9 cellular contexts compared by ENCODE assay signal in genomic region chr3:50359760-50360110, GRCh38. TPM values are rescaled to one million over a fixed set of nuclear protein-coding genes. Genes with fewer than 3 reads are reported as not detected.
DNase-seq lines count a peak whose midpoint lies in the region; ATAC-seq and TF ChIP-seq lines count a peak whose summit lies in the region.
"Had no signal": no experiment of that assay in that cellular context is flagged by ENCODE, and none has a peak within 500 bp of the region (broad histone marks: within the 10 kb centered on the region; RNA-seq: fewer than 3 reads in every experiment).

No MANE protein-coding gene starts in this region.

- peak overlapping the region; percentile 98 for H2AFZ ChIP-seq in DND-41 (ENCODE audit: low read depth, low read length)

- H3K27me3 Mint-ChIP-seq in natural killer cell treated with Interleukin-12 subunit alpha and Interleukin-12 subunit beta and Interleukin-15 and Interleukin-18, amount 100 ng/mL, for 72 hours: no peaks in the 10 kb centered on the region

- intact Hi-C loops in ascending aorta (cut with DNase I): loop anchor here (1.0 to 5.0 kb wide), 4 partner anchors 9 to 253 kb away; partner anchors contain the start of genes C3orf18, CISH, CYB561D2 and NPRL2

- H3K27ac Mint-ChIP-seq in natural killer cell treated with Interleukin-12 subunit alpha and Interleukin-12 subunit beta and Interleukin-15 and Interleukin-18, amount 100 ng/mL, for 72 hours: peak overlapping the region; percentile 79 to 94

- peak overlapping the region in 1 of 2 experiments; percentile 67; a peak in 2 of 4 replicates for H3K4me3 ChIP-seq in DND-41 (ENCODE audit: low read depth in 1 of 2, low read length in 2 of 2)
- peak overlapping the region; percentile 87 to 92 for H3K4me3 ChIP-seq in ascending aorta

- H3K36me3 Mint-ChIP-seq in natural killer cell treated with Interleukin-12 subunit alpha and Interleukin-12 subunit beta and Interleukin-15 and Interleukin-18, amount 100 ng/mL, for 72 hours: peaks cover 8% of the 10 kb centered on the region

- TF ChIP-seq CTCF in DND-41 (IDR thresholded peaks at IDR 0.05; ENCODE audit: borderline replicate concordance, extremely low read depth, low read length, poor library complexity, severe bottlenecking) (no peak), ascending aorta (IDR thresholded peaks at IDR 0.05) (no peak)

- H3K4me1 Mint-ChIP-seq in natural killer cell treated with Interleukin-12 subunit alpha and Interleukin-12 subunit beta and Interleukin-15 and Interleukin-18, amount 100 ng/mL, for 72 hours (ENCODE audit: low read depth in 2 of 2): peaks cover 31 to 43% of the 10 kb centered on the region in 2 donors

- H3K27ac ChIP-seq in DND-41 (ENCODE audit: low read length) (peak overlapping the region; percentile 67), ascending aorta (no peak overlapping the region)

- H3K4me3 Mint-ChIP-seq in natural killer cell treated with Interleukin-12 subunit alpha and Interleukin-12 subunit beta and Interleukin-15 and Interleukin-18, amount 100 ng/mL, for 72 hours: peak overlapping the region; percentile 96

- H3K4me1 ChIP-seq in DND-41 (ENCODE audit: insufficient read depth, low read length): peaks cover 44% of the 10 kb centered on the region
- peaks cover 14 to 38% of the 10 kb centered on the region in 2 donors for H3K4me1 ChIP-seq in ascending aorta

- no peaks in the 10 kb centered on the region for H3K9me3 Mint-ChIP-seq in natural killer cell treated with Interleukin-12 subunit alpha and Interleukin-12 subunit beta and Interleukin-15 and Interleukin-18, amount 100 ng/mL, for 72 hours

- H4K20me1 ChIP-seq in DND-41 (ENCODE audit: insufficient read depth, low read length): peaks cover 39% of the 10 kb centered on the region

- H3K9me3 ChIP-seq in DND-41 (ENCODE audit: insufficient read depth, low read length, severe bottlenecking): no peaks in the 10 kb centered on the region
- H3K9me3 ChIP-seq in ascending aorta: no peaks in the 10 kb centered on the region
- H3K9me3 ChIP-seq: mucosa of descending colon had no signal

- H3K36me3 ChIP-seq in DND-41 (ENCODE audit: insufficient read depth, low read length) (peaks cover 41% of the 10 kb centered on the region), ascending aorta (peaks cover 7 to 26% of the 10 kb centered on the region in 2 donors)

- ATAC-seq in DND-41 (ENCODE audit: insufficient read depth, low read depth) (no peak), HG02870 (IDR thresholded peaks at IDR 0.05; ENCODE audit: unreplicated experiment) (peak; percentile 3)
- peak in 1 of 2 donors; percentile 2 for ATAC-seq in natural killer cell treated with Interleukin-12 subunit alpha and Interleukin-12 subunit beta and Interleukin-15 and Interleukin-18, amount 100 ng/mL, for 72 hours

- H3K9ac ChIP-seq in DND-41 (ENCODE audit: low read depth, low read length): peak overlapping the region; percentile 70

- H3K4me2 ChIP-seq in DND-41 (ENCODE audit: insufficient read depth, low read length): peak overlapping the region; percentile 98

- no peaks in the 10 kb centered on the region for H3K27me3 ChIP-seq in DND-41 (ENCODE audit: insufficient read depth, low read length, poor library complexity)
- no peaks in the 10 kb centered on the region for H3K27me3 ChIP-seq in ascending aorta

- H3K79me2 ChIP-seq in DND-41 (ENCODE audit: insufficient read depth, low read length): peaks cover 45% of the 10 kb centered on the region

- DNase-seq in DND-41 (no peak), ascending aorta (ENCODE audit: low spot score in 2 of 2) (no peak), iPS-NIHi7 (ENCODE audit: extremely low spot score) (no peak), NCI-H774 (lab: John Stamatoyannopoulos, UW) (no peak), anterior cingulate cortex (lab: John Stamatoyannopoulos, UW) (no peak), T-helper 9 cell (no peak)
- DNase-seq in natural killer cell treated with Interleukin-12 subunit alpha and Interleukin-12 subunit beta and Interleukin-15 and Interleukin-18, amount 100 ng/mL, for 72 hours (ENCODE audit: low spot score): no peak

RNA-seq across cellular contexts. Expression of gene TMEM115, which starts 0.4 kb away (rescaled TPM):
- 55.7 TPM for total RNA-seq in ascending aorta
- 10 to 100 TPM; 29.6 to 32.8 TPM for total RNA-seq in natural killer cell treated with Interleukin-12 subunit alpha and Interleukin-12 subunit beta and Interleukin-15 and Interleukin-18, amount 100 ng/mL, for 72 hours

RNA-seq across cellular contexts. Expression of gene CYB561D2, which starts 9.1 kb away (rescaled TPM):
- 20.2 TPM for total RNA-seq in ascending aorta
- 10 to 100 TPM; 36.9 to 38.2 TPM for total RNA-seq in natural killer cell treated with Interleukin-12 subunit alpha and Interleukin-12 subunit beta and Interleukin-15 and Interleukin-18, amount 100 ng/mL, for 72 hours

RNA-seq across cellular contexts. Expression of gene NPRL2, which starts 9.2 kb away (rescaled TPM):
- 37.8 TPM for total RNA-seq in ascending aorta
- total RNA-seq in natural killer cell treated with Interleukin-12 subunit alpha and Interleukin-12 subunit beta and Interleukin-15 and Interleukin-18, amount 100 ng/mL, for 72 hours: 10 to 100 TPM; 42.3 to 44.6 TPM

RNA-seq across cellular contexts. Expression of gene ZMYND10, which starts 14.2 kb away (rescaled TPM):
- total RNA-seq in ascending aorta: not detected
- total RNA-seq in natural killer cell treated with Interleukin-12 subunit alpha and Interleukin-12 subunit beta and Interleukin-15 and Interleukin-18, amount 100 ng/mL, for 72 hours: 1 to 10 TPM in 1 of 2 donors, under 1 TPM in 1; 0.95 to 1.4 TPM

RNA-seq across cellular contexts. Expression of gene RASSF1, which starts 19.1 kb away (rescaled TPM):
- 34.9 TPM for total RNA-seq in ascending aorta
- 10 to 100 TPM; 48.2 to 65.4 TPM for total RNA-seq in natural killer cell treated with Interleukin-12 subunit alpha and Interleukin-12 subunit beta and Interleukin-15 and Interleukin-18, amount 100 ng/mL, for 72 hours
